ENCODE assay signal across 13 cellular contexts in genomic region chr11:120025606-120026335, GRCh38.
A peak's percentile ranks its signal among the peaks of the same experiment; 100 is the strongest.
DNase-seq lines count a peak whose midpoint lies in the region; ATAC-seq and TF ChIP-seq lines count a peak whose summit lies in the region.
"Had no signal": no experiment of that assay in that cellular context is flagged by ENCODE, and none has a peak within 500 bp of the region (broad histone marks: within the 10 kb centered on the region; RNA-seq: fewer than 3 reads in every experiment).

No MANE protein-coding gene starts in this region.

- H3K4me3 Mint-ChIP-seq in activated CD4-positive, alpha-beta memory T cell treated with anti-CD3 and anti-CD28 coated beads, Interleukin-2, amount 10 ng/mL, durations not matched to agents 7 days and 5 days = no peak overlapping the region
- H3K4me3 Mint-ChIP-seq in activated CD4-positive, alpha-beta memory T cell treated with anti-CD3 and anti-CD28 coated beads for 36 hours = no peak overlapping the region
- H3K4me3 Mint-ChIP-seq in type B pancreatic cell = no peak overlapping the region
- H3K4me3 Mint-ChIP-seq in activated T-helper 2 cell treated with anti-CD3 and anti-CD28 coated beads, Interferon-gamma antibody, Interleukin-2, Interleukin-4, amounts not matched to agents 10 μg/mL and 5 μg/mL and 100 μg/mL, durations not matched to agents 14 hours and 24 hours and 36 hours (ENCODE audit: low read depth) = no peak overlapping the region
- H3K4me3 Mint-ChIP-seq: CD8-positive, alpha-beta memory T cell had no signal

- POLR2A ChIA-PET in activated CD4-positive, alpha-beta memory T cell treated with anti-CD3 and anti-CD28 coated beads, Interleukin-2, amount 10 ng/mL, durations not matched to agents 7 days and 5 days (lab: Charles Lee) = no interaction called here
- POLR2A ChIA-PET in activated CD4-positive, alpha-beta memory T cell treated with anti-CD3 and anti-CD28 coated beads for 36 hours (lab: Charles Lee) = no interaction called here

- H3K27ac Mint-ChIP-seq in activated CD4-positive, alpha-beta memory T cell treated with anti-CD3 and anti-CD28 coated beads, Interleukin-2, amount 10 ng/mL, durations not matched to agents 7 days and 5 days = no peak overlapping the region
- H3K27ac Mint-ChIP-seq in activated CD4-positive, alpha-beta memory T cell treated with anti-CD3 and anti-CD28 coated beads for 36 hours = no peak overlapping the region
- no peak overlapping the region for H3K27ac Mint-ChIP-seq in type B pancreatic cell
- no peak overlapping the region for H3K27ac Mint-ChIP-seq in activated T-helper 2 cell treated with anti-CD3 and anti-CD28 coated beads, Interferon-gamma antibody, Interleukin-2, Interleukin-4, amounts not matched to agents 10 μg/mL and 5 μg/mL and 100 μg/mL, durations not matched to agents 14 hours and 24 hours and 36 hours
- H3K27ac Mint-ChIP-seq: CD8-positive, alpha-beta memory T cell had no signal

- no peaks in the 10 kb centered on the region for H3K4me1 Mint-ChIP-seq in activated CD4-positive, alpha-beta memory T cell treated with anti-CD3 and anti-CD28 coated beads, Interleukin-2, amount 10 ng/mL, durations not matched to agents 7 days and 5 days
- H3K4me1 Mint-ChIP-seq in activated CD4-positive, alpha-beta memory T cell treated with anti-CD3 and anti-CD28 coated beads for 36 hours (ENCODE audit: low read depth) = no peaks in the 10 kb centered on the region
- H3K4me1 Mint-ChIP-seq in type B pancreatic cell (ENCODE audit: unreplicated experiment) = peaks cover 12% of the 10 kb centered on the region
- H3K4me1 Mint-ChIP-seq in activated T-helper 2 cell treated with anti-CD3 and anti-CD28 coated beads, Interferon-gamma antibody, Interleukin-2, Interleukin-4, amounts not matched to agents 10 μg/mL and 5 μg/mL and 100 μg/mL, durations not matched to agents 14 hours and 24 hours and 36 hours (ENCODE audit: low read depth) = no peaks in the 10 kb centered on the region
- H3K4me1 Mint-ChIP-seq: CD8-positive, alpha-beta memory T cell had no signal

- DNase-seq in activated CD4-positive, alpha-beta memory T cell treated with anti-CD3 and anti-CD28 coated beads, Interleukin-2, amount 10 ng/mL, durations not matched to agents 7 days and 5 days = peak; percentile 3
- no peak for DNase-seq in activated CD4-positive, alpha-beta memory T cell treated with anti-CD3 and anti-CD28 coated beads for 36 hours
- DNase-seq in NCI-H2029 (lab: John Stamatoyannopoulos, UW) (peak; percentile 59), left lobe of liver (ENCODE audit: low spot score) (peak; percentile 33), type B pancreatic cell (ENCODE audit: extremely low spot score, unreplicated experiment) (peak; percentile 58)
- DNase-seq in activated T-helper 2 cell treated with anti-CD3 and anti-CD28 coated beads, Interferon-gamma antibody, Interleukin-2, Interleukin-4, amounts not matched to agents 10 μg/mL and 5 μg/mL and 100 μg/mL, durations not matched to agents 14 hours and 24 hours and 36 hours (ENCODE audit: low spot score) = no peak
- DNase-seq: CD8-positive, alpha-beta memory T cell; HCEC 1CT; NCI-H187; NCI-H510A treated with DMSO at 0.1 percent for 48 hours; NCI-H82 had no signal

- ATAC-seq in left lobe of liver = no peak
- no peak for ATAC-seq in HG03139 (IDR thresholded peaks at IDR 0.05; ENCODE audit: unreplicated experiment)
- ATAC-seq: K562 had no signal

- CTCF ChIA-PET in activated CD4-positive, alpha-beta memory T cell treated with anti-CD3 and anti-CD28 coated beads, Interleukin-2, amount 10 ng/mL, durations not matched to agents 7 days and 5 days (lab: Charles Lee) = no interaction called here
- CTCF ChIA-PET in activated CD4-positive, alpha-beta memory T cell treated with anti-CD3 and anti-CD28 coated beads for 36 hours (lab: Charles Lee) = no interaction called here

- intact Hi-C loops in activated CD4-positive, alpha-beta memory T cell treated with anti-CD3 and anti-CD28 coated beads for 36 hours (cut with micrococcal nuclease) = no loop called here
- intact Hi-C loops in activated T-helper 2 cell treated with anti-CD3 and anti-CD28 coated beads, Interferon-gamma antibody, Interleukin-2, Interleukin-4, amounts not matched to agents 10 μg/mL and 5 μg/mL and 100 μg/mL, durations not matched to agents 14 hours and 24 hours and 36 hours (cut with micrococcal nuclease) = no loop called here

- H3K27me3 Mint-ChIP-seq in activated CD4-positive, alpha-beta memory T cell treated with anti-CD3 and anti-CD28 coated beads, Interleukin-2, amount 10 ng/mL, durations not matched to agents 7 days and 5 days = peaks cover 1% of the 10 kb centered on the region
- H3K27me3 Mint-ChIP-seq in activated CD4-positive, alpha-beta memory T cell treated with anti-CD3 and anti-CD28 coated beads for 36 hours = peaks cover 9% of the 10 kb centered on the region
- H3K27me3 Mint-ChIP-seq in type B pancreatic cell = peaks cover 3% of the 10 kb centered on the region
- H3K27me3 Mint-ChIP-seq in activated T-helper 2 cell treated with anti-CD3 and anti-CD28 coated beads, Interferon-gamma antibody, Interleukin-2, Interleukin-4, amounts not matched to agents 10 μg/mL and 5 μg/mL and 100 μg/mL, durations not matched to agents 14 hours and 24 hours and 36 hours (ENCODE audit: low read depth) = no peaks in the 10 kb centered on the region

- no peaks in the 10 kb centered on the region for H3K36me3 Mint-ChIP-seq in activated CD4-positive, alpha-beta memory T cell treated with anti-CD3 and anti-CD28 coated beads, Interleukin-2, amount 10 ng/mL, durations not matched to agents 7 days and 5 days (ENCODE audit: low read depth)
- H3K36me3 Mint-ChIP-seq in activated CD4-positive, alpha-beta memory T cell treated with anti-CD3 and anti-CD28 coated beads for 36 hours = no peaks in the 10 kb centered on the region
- H3K36me3 Mint-ChIP-seq in type B pancreatic cell = no peaks in the 10 kb centered on the region
- no peaks in the 10 kb centered on the region for H3K36me3 Mint-ChIP-seq in activated T-helper 2 cell treated with anti-CD3 and anti-CD28 coated beads, Interferon-gamma antibody, Interleukin-2, Interleukin-4, amounts not matched to agents 10 μg/mL and 5 μg/mL and 100 μg/mL, durations not matched to agents 14 hours and 24 hours and 36 hours (ENCODE audit: low read depth)
- H3K36me3 Mint-ChIP-seq: CD8-positive, alpha-beta memory T cell had no signal

- no peaks in the 10 kb centered on the region for H3K9me3 Mint-ChIP-seq in activated CD4-positive, alpha-beta memory T cell treated with anti-CD3 and anti-CD28 coated beads, Interleukin-2, amount 10 ng/mL, durations not matched to agents 7 days and 5 days
- H3K9me3 Mint-ChIP-seq in activated CD4-positive, alpha-beta memory T cell treated with anti-CD3 and anti-CD28 coated beads for 36 hours = no peaks in the 10 kb centered on the region
- H3K9me3 Mint-ChIP-seq in type B pancreatic cell = no peaks in the 10 kb centered on the region
- H3K9me3 Mint-ChIP-seq in activated T-helper 2 cell treated with anti-CD3 and anti-CD28 coated beads, Interferon-gamma antibody, Interleukin-2, Interleukin-4, amounts not matched to agents 10 μg/mL and 5 μg/mL and 100 μg/mL, durations not matched to agents 14 hours and 24 hours and 36 hours = no peaks in the 10 kb centered on the region

- TF ChIP-seq CTCF in type B pancreatic cell (conservative IDR thresholded peaks at IDR 0.05) = no peak

Comparison
In these comparisons a context has a peak if more than half of its experiments do, and no peak if none do; other contexts are left out.
1. DNase-seq: peak in activated CD4-positive, alpha-beta memory T cell treated with anti-CD3 and anti-CD28 coated beads, Interleukin-2, amount 10 ng/mL, durations not matched to agents 7 days and 5 days (single experiment), NCI-H2029 (single experiment), left lobe of liver (single experiment) and type B pancreatic cell (single experiment); none in activated CD4-positive, alpha-beta memory T cell treated with anti-CD3 and anti-CD28 coated beads for 36 hours (single experiment) and activated T-helper 2 cell treated with anti-CD3 and anti-CD28 coated beads, Interferon-gamma antibody, Interleukin-2, Interleukin-4, amounts not matched to agents 10 μg/mL and 5 μg/mL and 100 μg/mL, durations not matched to agents 14 hours and 24 hours and 36 hours (single experiment).